Comparison of ENCODE assay signal across 19 cellular contexts in the genomic region with DNA sequence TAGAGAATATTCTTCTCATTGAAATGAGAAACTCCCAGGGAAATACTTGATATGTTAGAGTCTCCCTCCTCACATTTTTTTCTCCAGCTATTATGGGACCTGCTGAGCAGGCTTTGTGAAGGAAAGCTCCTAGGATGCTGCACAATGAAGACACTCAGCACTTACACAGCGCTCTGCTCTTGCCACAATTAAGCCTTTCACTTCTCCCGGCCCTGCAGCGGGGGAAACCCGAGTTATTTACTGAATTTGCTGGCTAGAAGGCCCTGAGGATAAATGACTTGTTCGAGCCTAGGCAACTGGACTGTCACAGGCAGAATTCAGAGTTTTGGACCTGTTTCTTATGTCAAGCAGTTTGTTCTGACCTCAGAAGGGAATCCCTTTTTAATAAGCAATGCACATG.
DNase-seq lines count a peak whose midpoint lies in the region; ATAC-seq, FAIRE-seq and TF ChIP-seq lines count a peak whose summit lies in the region.
"Had no signal": no experiment of that assay in that cellular context is flagged by ENCODE, and none has a peak within 500 bp of the region (broad histone marks: within the 10 kb centered on the region; RNA-seq: fewer than 3 reads in every experiment).

No MANE protein-coding gene starts in this region.

- no peak overlapping the region for H3K4me3 ChIP-seq in neural progenitor cell
- H3K4me3 ChIP-seq in right atrium auricular region: no peak overlapping the region
- H3K4me3 ChIP-seq: pancreas, skin epidermis had no signal

- peaks cover 50% of the 10 kb centered on the region for H3K4me1 Mint-ChIP-seq in neural progenitor cell

- peaks cover 8% of the 10 kb centered on the region for H3K36me3 Mint-ChIP-seq in neural progenitor cell
- H3K36me3 Mint-ChIP-seq in activated naive CD4-positive, alpha-beta T cell treated with anti-CD3 and anti-CD28 coated beads, Interleukin-2, amount 50 U/mL, for 72 hours: peaks cover 0 to 30% of the 10 kb centered on the region in 2 donors

- H3K9me3 Mint-ChIP-seq in neural progenitor cell: peaks cover 31% of the 10 kb centered on the region
- H3K9me3 Mint-ChIP-seq in activated naive CD4-positive, alpha-beta T cell treated with anti-CD3 and anti-CD28 coated beads, Interleukin-2, amount 50 U/mL, for 72 hours: peaks cover 0 to 26% of the 10 kb centered on the region in 2 donors
- H3K9me3 Mint-ChIP-seq: activated T-helper 17 cell treated with anti-CD3 and anti-CD28 coated beads, Interleukin-2, amount 50 U/mL, for 72 hours; HFFc6 had no signal

- H3K36me3 ChIP-seq in neural progenitor cell (no peaks in the 10 kb centered on the region), right atrium auricular region (no peaks in the 10 kb centered on the region)
- H3K36me3 ChIP-seq: pancreas had no signal

- H4K20me1 ChIP-seq in neural progenitor cell (ENCODE audit: low read depth): no peaks in the 10 kb centered on the region

- DNase-seq in Ammon's horn (ENCODE audit: low spot score) (peak; percentile 91), SK-MEL-5 (ENCODE audit: low read depth, low spot score) (peak; percentile 91), foreskin melanocyte (peak; percentile 93), neural progenitor cell (ENCODE audit: low spot score) (peak; percentile 83), GM19239 (ENCODE audit: insufficient read length, low spot score) (no peak), right atrium auricular region (ENCODE audit: low spot score) (no peak)
- no peak for DNase-seq in activated naive CD4-positive, alpha-beta T cell treated with anti-CD3 and anti-CD28 coated beads, Interleukin-2, amount 50 U/mL, for 72 hours (ENCODE audit: low spot score in 2 of 2)
- DNase-seq: activated CD4-positive, alpha-beta T cell treated with anti-CD3 and anti-CD28 coated beads for 1 hour; GDM1; HFFc6; NCI-H1417 treated with DMSO at 0.1 percent for 48 hours; pancreas; stimulated activated CD4-positive, alpha-beta T cell treated with anti-CD3 and anti-CD28 coated beads, Interleukin-4, amount 100 ng/mL, for 4 hours had no signal

- peak overlapping the region; percentile 29 for H3K4me2 ChIP-seq in neural progenitor cell

- H3K79me2 ChIP-seq in neural progenitor cell (ENCODE audit: low read depth): no peaks in the 10 kb centered on the region

- no peak overlapping the region for H2AFZ ChIP-seq in neural progenitor cell (replicated peaks)

- H3K27ac Mint-ChIP-seq in neural progenitor cell: peak overlapping the region; percentile 97
- no peak overlapping the region for H3K27ac Mint-ChIP-seq in activated naive CD4-positive, alpha-beta T cell treated with anti-CD3 and anti-CD28 coated beads, Interleukin-2, amount 50 U/mL, for 72 hours
- H3K27ac Mint-ChIP-seq: activated T-helper 17 cell treated with anti-CD3 and anti-CD28 coated beads, Interleukin-2, amount 50 U/mL, for 72 hours; HFFc6 had no signal

- H3K9ac ChIP-seq in neural progenitor cell: no peak overlapping the region

- peaks cover 7% of the 10 kb centered on the region for H3K27me3 Mint-ChIP-seq in neural progenitor cell (ENCODE audit: insufficient read depth, low read depth)
- H3K27me3 Mint-ChIP-seq: activated T-helper 17 cell treated with anti-CD3 and anti-CD28 coated beads, Interleukin-2, amount 50 U/mL, for 72 hours had no signal

- H3F3A ChIP-seq in neural progenitor cell (ENCODE audit: low read depth): peaks cover 33% of the 10 kb centered on the region

- no peak for TF ChIP-seq CTCF in neural progenitor cell (IDR thresholded peaks at IDR 0.05)
- TF ChIP-seq CTCF in right atrium auricular region (IDR thresholded peaks at IDR 0.05): no peak

- H3K4me1 ChIP-seq in neural progenitor cell: peaks cover 44% of the 10 kb centered on the region
- no peaks in the 10 kb centered on the region for H3K4me1 ChIP-seq in right atrium auricular region
- H3K4me1 ChIP-seq: pancreas had no signal

- in situ Hi-C loops in SK-MEL-5 (cut with HindIII; ENCODE audit: low pct_unique_long_range_greater_than_20kb, low sequenced_read_pairs): no loop called here

- FAIRE-seq in GM19239 (lab: Jason Lieb, UNC): no peak
- FAIRE-seq: A204.1, pancreas had no signal

- H3K27me3 ChIP-seq in neural progenitor cell: no peaks in the 10 kb centered on the region
- H3K27me3 ChIP-seq in right atrium auricular region: no peaks in the 10 kb centered on the region
- H3K27me3 ChIP-seq: pancreas had no signal

- peak overlapping the region; percentile 33 for H3K4me3 Mint-ChIP-seq in neural progenitor cell
- H3K4me3 Mint-ChIP-seq: HFFc6 had no signal

- H3K9me3 ChIP-seq in neural progenitor cell (ENCODE audit: low read depth) (peaks cover 4% of the 10 kb centered on the region), right atrium auricular region (no peaks in the 10 kb centered on the region)
- H3K9me3 ChIP-seq: pancreas had no signal

- ATAC-seq in activated naive CD4-positive, alpha-beta T cell treated with anti-CD3 and anti-CD28 coated beads, Interleukin-2, amount 50 U/mL, for 72 hours: no peak
- ATAC-seq in HG02642 (IDR thresholded peaks at IDR 0.05; ENCODE audit: poor library complexity, unreplicated experiment): no peak
- ATAC-seq: left lobe of liver, pancreas had no signal

- H3K27ac ChIP-seq in neural progenitor cell: peak overlapping the region; percentile 78
- no peak overlapping the region for H3K27ac ChIP-seq in right atrium auricular region
- H3K27ac ChIP-seq: C4-2B, pancreas, skin epidermis had no signal

Comparison
In these comparisons a context has a peak if more than half of its experiments do, and no peak if none do; other contexts are left out.
1. DNase-seq: peak in Ammon's horn (single experiment), SK-MEL-5 (single experiment), foreskin melanocyte (single experiment) and neural progenitor cell (single experiment); none in activated naive CD4-positive, alpha-beta T cell treated with anti-CD3 and anti-CD28 coated beads, Interleukin-2, amount 50 U/mL, for 72 hours (0 of 2), GM19239 (single experiment) and right atrium auricular region (single experiment).